10 cellular contexts compared by ENCODE assay signal in genomic region chr12:113862570-113863454, GRCh38.
A peak's percentile ranks its signal among the peaks of the same experiment; 100 is the strongest.
DNase-seq lines count a peak whose midpoint lies in the region; ATAC-seq, FAIRE-seq and TF ChIP-seq lines count a peak whose summit lies in the region.
"Had no signal": no experiment of that assay in that cellular context is flagged by ENCODE, and none has a peak within 500 bp of the region (broad histone marks: within the 10 kb centered on the region; RNA-seq: fewer than 3 reads in every experiment).

No MANE protein-coding gene starts in this region.

- H3K27me3 ChIP-seq in Panc1 (ENCODE audit: control insufficient read depth, insufficient read depth, low read length) (no peaks in the 10 kb centered on the region), aorta (ENCODE audit: control insufficient read depth in 1 of 2, insufficient read depth in 2 of 2, low read length in 1 of 2) (no peaks in the 10 kb centered on the region)

- peaks cover 24% of the 10 kb centered on the region for H3K4me1 Mint-ChIP-seq in activated CD8-positive, alpha-beta memory T cell treated with anti-CD3 and anti-CD28 coated beads, Interleukin-2, amount 10 ng/mL, durations not matched to agents 7 days and 5 days

- intact Hi-C loops in Panc1 (cut with micrococcal nuclease; ENCODE audit: unreplicated experiment), result no loop called here
- intact Hi-C loops in aorta (cut with DNase I), result no loop called here

- peak; percentile 62 for ATAC-seq in activated CD8-positive, alpha-beta memory T cell treated with anti-CD3 and anti-CD28 coated beads, Interleukin-2, amount 10 ng/mL, durations not matched to agents 7 days and 5 days
- ATAC-seq in Panc1, result 0 out of 2 replicates have a peak, but pooled peaks have one; percentile 40
- peak; percentile 48 for ATAC-seq in stimulated activated naive CD8-positive, alpha-beta T cell treated with anti-CD3 and anti-CD28 coated beads, Interleukin-15, Interleukin-2, amounts not matched to agents 100 U/mL and 50 U/mL, for 24 hours
- no peak for ATAC-seq in aorta (ENCODE audit: low FRiP score)

- H3K36me3 Mint-ChIP-seq in activated CD8-positive, alpha-beta memory T cell treated with anti-CD3 and anti-CD28 coated beads, Interleukin-2, amount 10 ng/mL, durations not matched to agents 7 days and 5 days, result no peaks in the 10 kb centered on the region

- H3K4me1 ChIP-seq in Panc1 (ENCODE audit: control insufficient read depth, insufficient read depth, low read length), result no peaks in the 10 kb centered on the region
- H3K4me1 ChIP-seq in aorta (ENCODE audit: control insufficient read depth in 1 of 2, insufficient read depth in 2 of 2, low read length in 2 of 2), result no peaks in the 10 kb centered on the region

- BruUV-seq in Panc1 (replicated peaks; lab: Mats Ljungman, UMichigan), result no TSS peak

- no peaks in the 10 kb centered on the region for H3K27me3 Mint-ChIP-seq in activated CD8-positive, alpha-beta memory T cell treated with anti-CD3 and anti-CD28 coated beads, Interleukin-2, amount 10 ng/mL, durations not matched to agents 7 days and 5 days
- H3K27me3 Mint-ChIP-seq: CD4-positive, CD25-positive, alpha-beta regulatory T cell had no signal

- DNase-seq in activated CD8-positive, alpha-beta memory T cell treated with anti-CD3 and anti-CD28 coated beads, Interleukin-2, amount 10 ng/mL, durations not matched to agents 7 days and 5 days, result peak; percentile 61
- no peak for DNase-seq in activated CD8-positive, alpha-beta memory T cell treated with anti-CD3 and anti-CD28 coated beads, Interleukin-2, amount 50 U/mL, for 4 hours
- DNase-seq in Panc1 (ENCODE audit: low read depth, low spot score) (no peak), fibroblast of gingiva (ENCODE audit: low read depth) (peak; percentile 57), aorta (no peak), GM19239 (ENCODE audit: insufficient read length, low spot score) (no peak)
- DNase-seq in stimulated activated naive CD8-positive, alpha-beta T cell treated with anti-CD3 and anti-CD28 coated beads, Interleukin-15, Interleukin-2, amounts not matched to agents 100 U/mL and 50 U/mL, for 24 hours, result peak; percentile 7
- no peak for DNase-seq in activated naive CD4-positive, alpha-beta T cell (lab: John Stamatoyannopoulos, UW)
- DNase-seq: CD4-positive, CD25-positive, alpha-beta regulatory T cell had no signal

- H3K27ac ChIP-seq in Panc1 (ENCODE audit: low read length) (no peak overlapping the region), aorta (ENCODE audit: low read depth in 1 of 2, low read length in 2 of 2) (no peak overlapping the region)

- FAIRE-seq in GM19239 (lab: Jason Lieb, UNC), result no peak

- TF ChIP-seq CTCF in Panc1 (IDR thresholded peaks at IDR 0.05), result no peak

- peak overlapping the region; percentile 10 for H3K4me3 Mint-ChIP-seq in activated CD8-positive, alpha-beta memory T cell treated with anti-CD3 and anti-CD28 coated beads, Interleukin-2, amount 10 ng/mL, durations not matched to agents 7 days and 5 days
- H3K4me3 Mint-ChIP-seq: CD4-positive, CD25-positive, alpha-beta regulatory T cell; nephron had no signal

- no peaks in the 10 kb centered on the region for H3K9me3 Mint-ChIP-seq in activated CD8-positive, alpha-beta memory T cell treated with anti-CD3 and anti-CD28 coated beads, Interleukin-2, amount 10 ng/mL, durations not matched to agents 7 days and 5 days (ENCODE audit: low read depth)
- H3K9me3 Mint-ChIP-seq: CD4-positive, CD25-positive, alpha-beta regulatory T cell; nephron had no signal

- H3K9me3 ChIP-seq in Panc1 (ENCODE audit: control insufficient read depth, insufficient read depth, low read depth, low read length) (no peaks in the 10 kb centered on the region), aorta (ENCODE audit: control insufficient read depth, low read length) (no peaks in the 10 kb centered on the region)

- POLR2A ChIA-PET in Panc1 (lab: Charles Lee), result no interaction called here

- no peak overlapping the region for H3K27ac Mint-ChIP-seq in activated CD8-positive, alpha-beta memory T cell treated with anti-CD3 and anti-CD28 coated beads, Interleukin-2, amount 10 ng/mL, durations not matched to agents 7 days and 5 days
- H3K27ac Mint-ChIP-seq: nephron had no signal

- WGBS in aorta, 2 donors, result 67 to 68% methylated on average over 17 to 18 of the region's 18 CpGs

- in situ Hi-C loops in Panc1 (cut with HindIII; ENCODE audit: low pct_unique_long_range_greater_than_20kb, low sequenced_read_pairs), result no loop called here

- no peak overlapping the region for H3K4me3 ChIP-seq in Panc1 (ENCODE audit: low read depth in 2 of 2, low read length in 2 of 2)
- no peak overlapping the region for H3K4me3 ChIP-seq in aorta (ENCODE audit: low read length in 2 of 2)

- CTCF ChIA-PET in activated CD8-positive, alpha-beta memory T cell treated with anti-CD3 and anti-CD28 coated beads, Interleukin-2, amount 10 ng/mL, durations not matched to agents 7 days and 5 days (lab: Charles Lee), result interaction anchor here (1.1 to 1.4 kb wide), 2 partner anchors 24 to 49 kb away, joined by 3 read pairs; no protein-coding TSS in a partner anchor
- CTCF ChIA-PET in Panc1 (lab: Charles Lee), result no interaction called here

- H3K36me3 ChIP-seq in Panc1 (ENCODE audit: control insufficient read depth, insufficient read depth, low read length) (no peaks in the 10 kb centered on the region), aorta (ENCODE audit: control insufficient read depth in 1 of 2, insufficient read depth in 2 of 2, low read length in 1 of 2) (peaks cover 2 to 3% of the 10 kb centered on the region in 2 donors)

Comparison
In these comparisons a context has a peak if more than half of its experiments do, and no peak if none do; other contexts are left out.
1. DNase-seq: peak in activated CD8-positive, alpha-beta memory T cell treated with anti-CD3 and anti-CD28 coated beads, Interleukin-2, amount 10 ng/mL, durations not matched to agents 7 days and 5 days (single experiment), fibroblast of gingiva (single experiment) and stimulated activated naive CD8-positive, alpha-beta T cell treated with anti-CD3 and anti-CD28 coated beads, Interleukin-15, Interleukin-2, amounts not matched to agents 100 U/mL and 50 U/mL, for 24 hours (single experiment); none in activated CD8-positive, alpha-beta memory T cell treated with anti-CD3 and anti-CD28 coated beads, Interleukin-2, amount 50 U/mL, for 4 hours (single experiment), Panc1 (single experiment), aorta (0 of 2), GM19239 (single experiment) and activated naive CD4-positive, alpha-beta T cell (0 of 4).